Comparison of ENCODE assay signal across 19 cellular contexts in the genomic region with DNA sequence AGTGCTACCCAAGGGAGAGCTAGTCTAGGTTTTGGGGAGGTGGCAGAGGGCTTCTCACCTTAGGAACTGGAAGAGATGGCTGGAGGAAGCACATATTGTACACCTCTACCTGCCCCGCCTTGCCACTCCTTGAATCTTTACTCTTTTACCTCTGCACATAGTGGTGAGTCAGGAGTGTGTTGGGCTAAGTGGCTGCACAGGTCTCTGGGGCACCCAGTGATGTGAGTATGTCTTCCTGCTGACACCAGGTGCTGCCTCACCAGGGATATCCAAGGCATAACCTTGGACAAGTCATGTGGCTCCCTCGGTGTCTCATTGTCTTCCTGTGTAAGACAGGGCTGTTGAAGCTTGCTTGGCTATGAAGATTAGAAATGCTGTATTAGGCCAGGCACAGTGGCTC. TPM values are rescaled to one million over a fixed set of nuclear protein-coding genes. Genes with fewer than 3 reads are reported as not detected.
"Had no signal": no experiment of that assay in that cellular context is flagged by ENCODE, and none has a peak within 500 bp of the region (broad histone marks: within the 10 kb centered on the region; RNA-seq: fewer than 3 reads in every experiment).

No MANE protein-coding gene starts in this region.

- H3K27me3 ChIP-seq: upper lobe of left lung had no signal

- H3K4me1 ChIP-seq: upper lobe of left lung had no signal

- H3K27ac Mint-ChIP-seq: activated naive CD8-positive, alpha-beta T cell treated with anti-CD3 and anti-CD28 coated beads, Interleukin-2, amount 10 ng/mL, durations not matched to agents 7 days and 5 days; endodermal cell; nephron progenitor cell; progenitor cell of endocrine pancreas; stimulated activated naive CD8-positive, alpha-beta T cell treated with anti-CD3 and anti-CD28 coated beads, Interleukin-15, Interleukin-2, amounts not matched to agents 100 ng/mL and 50 ng/mL, for 24 hours had no signal

- DNase-seq: activated CD4-positive, alpha-beta T cell treated with anti-CD3 and anti-CD28 coated beads, Interleukin-2, amount 50 U/mL, for 1 hour; activated naive CD4-positive, alpha-beta T cell; activated naive CD8-positive, alpha-beta T cell treated with anti-CD3 and anti-CD28 coated beads, Interleukin-2, amount 10 ng/mL, durations not matched to agents 7 days and 5 days; activated T-cell treated with anti-CD3 and anti-CD28 coated beads for 4 hours; aorta; endodermal cell; hippocampal formation; nephron progenitor cell; occipital lobe; right cardiac atrium; T-helper 9 cell; upper lobe of left lung had no signal

- H3K27ac ChIP-seq: skin epidermis, upper lobe of left lung had no signal

- H3K36me3 ChIP-seq: upper lobe of left lung had no signal

- H3K9me3 Mint-ChIP-seq: activated naive CD8-positive, alpha-beta T cell treated with anti-CD3 and anti-CD28 coated beads, Interleukin-2, amount 10 ng/mL, durations not matched to agents 7 days and 5 days; stimulated activated naive CD8-positive, alpha-beta T cell treated with anti-CD3 and anti-CD28 coated beads, Interleukin-15, Interleukin-2, amounts not matched to agents 100 ng/mL and 50 ng/mL, for 24 hours had no signal

- H3K4me1 Mint-ChIP-seq: activated naive CD8-positive, alpha-beta T cell treated with anti-CD3 and anti-CD28 coated beads, Interleukin-2, amount 10 ng/mL, durations not matched to agents 7 days and 5 days had no signal

- H3K36me3 Mint-ChIP-seq: activated naive CD8-positive, alpha-beta T cell treated with anti-CD3 and anti-CD28 coated beads, Interleukin-2, amount 10 ng/mL, durations not matched to agents 7 days and 5 days had no signal

- ATAC-seq: activated CD4-positive, CD25-positive, alpha-beta regulatory T cell treated with anti-CD3 and anti-CD28 coated beads, Interleukin-2, amount 50 U/mL, for 24 hours had no signal

- H3K4me3 ChIP-seq: skin epidermis, upper lobe of left lung had no signal

- H3K4me3 Mint-ChIP-seq: activated naive CD8-positive, alpha-beta T cell treated with anti-CD3 and anti-CD28 coated beads, Interleukin-2, amount 10 ng/mL, durations not matched to agents 7 days and 5 days; endodermal cell; nephron progenitor cell; stimulated activated naive CD8-positive, alpha-beta T cell treated with anti-CD3 and anti-CD28 coated beads, Interleukin-15, Interleukin-2, amounts not matched to agents 100 ng/mL and 50 ng/mL, for 24 hours had no signal

- H3K9me3 ChIP-seq: upper lobe of left lung had no signal

RNA-seq across cellular contexts. Expression of a gene that starts 19.8 kb away (rescaled TPM):
- total RNA-seq: chondrocyte, dermis microvascular lymphatic vessel endothelial cell, kidney epithelial cell had no signal
